Comparison of ENCODE assay signal across 13 cellular contexts in genomic region chr5:53019320-53019719, GRCh38. TPM values are rescaled to one million over a fixed set of nuclear protein-coding genes. Genes with fewer than 3 reads are reported as not detected.
A peak's percentile ranks its signal among the peaks of the same experiment; 100 is the strongest.
DNase-seq lines count a peak whose midpoint lies in the region; ATAC-seq and TF ChIP-seq lines count a peak whose summit lies in the region.
"Had no signal": no experiment of that assay in that cellular context is flagged by ENCODE, and none has a peak within 500 bp of the region (broad histone marks: within the 10 kb centered on the region; RNA-seq: fewer than 3 reads in every experiment).

No MANE protein-coding gene starts in this region.

- WGBS in esophagus muscularis mucosa, result 67% methylated on average over 4 of the region's 4 CpGs

- no peak for TF ChIP-seq EP300 in esophagus muscularis mucosa (IDR thresholded peaks at IDR 0.05)

- ATAC-seq in HG02571 (IDR thresholded peaks at IDR 0.05; ENCODE audit: unreplicated experiment), result no peak
- ATAC-seq: activated CD8-positive, alpha-beta T cell treated with anti-CD3 and anti-CD28 coated beads, Interleukin-2, amount 10 ng/mL, durations not matched to agents 7 days and 5 days had no signal

- no peaks in the 10 kb centered on the region for H3K4me1 Mint-ChIP-seq in MCF 10A (ENCODE audit: insufficient read depth, unreplicated experiment)
- no peaks in the 10 kb centered on the region for H3K4me1 Mint-ChIP-seq in chondrocyte (ENCODE audit: low read depth)

- H3K36me3 ChIP-seq in breast epithelium, result no peaks in the 10 kb centered on the region
- no peaks in the 10 kb centered on the region for H3K36me3 ChIP-seq in esophagus muscularis mucosa

- no TSS peak for BruUV-seq in MCF 10A (replicated peaks; lab: Mats Ljungman, UMichigan)

- H3K4me3 Mint-ChIP-seq in MCF 10A (ENCODE audit: unreplicated experiment) (no peak overlapping the region), chondrocyte (ENCODE audit: unreplicated experiment) (no peak overlapping the region)
- H3K4me3 Mint-ChIP-seq: activated CD8-positive, alpha-beta T cell treated with anti-CD3 and anti-CD28 coated beads, Interleukin-2, amount 10 ng/mL, durations not matched to agents 7 days and 5 days; activated naive CD4-positive, alpha-beta T cell treated with anti-CD3 and anti-CD28 coated beads, Interleukin-2, amount 50 U/mL, for 24 hours; T-helper 1 cell treated with Interleukin-12 subunit alpha and Interleukin-12 subunit beta and Interleukin-4 antibody, amounts not matched to agents 30 μg/mL and 1 μg/mL, for 36 hours had no signal

- TF ChIP-seq CTCF in MCF 10A (IDR thresholded peaks at IDR 0.05; ENCODE audit: unreplicated experiment) (no peak), breast epithelium (IDR thresholded peaks at IDR 0.05) (no peak), esophagus muscularis mucosa (IDR thresholded peaks at IDR 0.05) (no peak), chondrocyte (IDR thresholded peaks at IDR 0.05) (no peak)

- CTCF ChIA-PET in MCF 10A (lab: Yijun Ruan, JAX), result no interaction called here

- no peaks in the 10 kb centered on the region for H3K9me3 ChIP-seq in breast epithelium
- H3K9me3 ChIP-seq in esophagus muscularis mucosa, result no peaks in the 10 kb centered on the region

- POLR2A ChIA-PET in MCF 10A (lab: Yijun Ruan, JAX), result no interaction called here

- H3K36me3 Mint-ChIP-seq in MCF 10A (ENCODE audit: insufficient read depth, unreplicated experiment) (peaks cover 5% of the 10 kb centered on the region), chondrocyte (ENCODE audit: low read depth) (no peaks in the 10 kb centered on the region)
- H3K36me3 Mint-ChIP-seq: activated naive CD4-positive, alpha-beta T cell treated with anti-CD3 and anti-CD28 coated beads, Interleukin-2, amount 50 U/mL, for 24 hours had no signal

- H3K9me3 Mint-ChIP-seq in MCF 10A (ENCODE audit: unreplicated experiment) (no peaks in the 10 kb centered on the region), chondrocyte (ENCODE audit: low read depth) (no peaks in the 10 kb centered on the region)
- H3K9me3 Mint-ChIP-seq: activated naive CD4-positive, alpha-beta T cell treated with anti-CD3 and anti-CD28 coated beads, Interleukin-2, amount 50 U/mL, for 24 hours had no signal

- H3K4me1 ChIP-seq in breast epithelium (no peaks in the 10 kb centered on the region), esophagus muscularis mucosa (peaks cover 0 to 11% (median 9%) of the 10 kb centered on the region in 4 donors)

- H3K27me3 ChIP-seq in breast epithelium (no peaks in the 10 kb centered on the region), esophagus muscularis mucosa (no peaks in the 10 kb centered on the region)

- no peak overlapping the region for H3K27ac Mint-ChIP-seq in MCF 10A (ENCODE audit: low read depth, unreplicated experiment)
- no peak overlapping the region for H3K27ac Mint-ChIP-seq in chondrocyte (ENCODE audit: unreplicated experiment)
- H3K27ac Mint-ChIP-seq: activated CD8-positive, alpha-beta T cell treated with anti-CD3 and anti-CD28 coated beads, Interleukin-2, amount 10 ng/mL, durations not matched to agents 7 days and 5 days; activated naive CD4-positive, alpha-beta T cell treated with anti-CD3 and anti-CD28 coated beads, Interleukin-2, amount 50 U/mL, for 24 hours; T-helper 1 cell treated with Interleukin-12 subunit alpha and Interleukin-12 subunit beta and Interleukin-4 antibody, amounts not matched to agents 30 μg/mL and 1 μg/mL, for 36 hours had no signal

- TF ChIP-seq POLR2A in breast epithelium (IDR thresholded peaks at IDR 0.05) (no peak), esophagus muscularis mucosa (IDR thresholded peaks at IDR 0.05; ENCODE audit: low read depth) (no peak)

- no peak overlapping the region for H3K4me3 ChIP-seq in breast epithelium
- H3K4me3 ChIP-seq in esophagus muscularis mucosa, result no peak overlapping the region

- no peaks in the 10 kb centered on the region for H3K27me3 Mint-ChIP-seq in MCF 10A (ENCODE audit: insufficient read depth, unreplicated experiment)
- no peaks in the 10 kb centered on the region for H3K27me3 Mint-ChIP-seq in chondrocyte (ENCODE audit: low read depth)

- H3K27ac ChIP-seq in breast epithelium, result no peak overlapping the region
- H3K27ac ChIP-seq in esophagus muscularis mucosa (replicated peaks in 1 of 4), result no peak overlapping the region
- H3K27ac ChIP-seq: HL-60 had no signal

- peak; percentile 65 for DNase-seq in MCF 10A (ENCODE audit: unreplicated experiment)
- no peak for DNase-seq in breast epithelium (ENCODE audit: low spot score in 2 of 2)
- DNase-seq in SW 1271 (lab: John Stamatoyannopoulos, UW), result peak; percentile 42 to 81
- peak; percentile 41 for DNase-seq in fibroblast of peridontal ligament (ENCODE audit: extremely low read depth)
- DNase-seq in epidermal melanocyte (ENCODE audit: insufficient read length, low spot score), result no peak
- DNase-seq in esophagus muscularis mucosa (ENCODE audit: extremely low spot score), result no peak
- no peak for DNase-seq in chondrocyte (ENCODE audit: low spot score)
- DNase-seq: activated CD8-positive, alpha-beta T cell treated with anti-CD3 and anti-CD28 coated beads, Interleukin-2, amount 10 ng/mL, durations not matched to agents 7 days and 5 days; NCI-H146 had no signal

- intact Hi-C loops in MCF 10A (cut with micrococcal nuclease) (no loop called here), breast epithelium (cut with DNase I; ENCODE audit: low total_unique reads) (loop anchor here (2.0 kb wide), 1 partner anchor 27 kb away; no protein-coding TSS in a partner anchor), esophagus muscularis mucosa (cut with DNase I) (no loop called here)

RNA-seq across cellular contexts. Expression of gene ITGA2, which starts 30.2 kb away (rescaled TPM):
- total RNA-seq in MCF 10A (2022) (14.1 and 16.8 TPM in 2 replicates), breast epithelium (10 to 100 TPM in 2 of 3 donors, under 1 TPM in 1; 0.80 to 33.7 (median 11.8) TPM), esophagus muscularis mucosa (1 to 10 TPM; 5.0 to 9.6 (median 7.8) TPM), chondrocyte (0.79 to 1.6 TPM (median 1.0 TPM) in 3 replicates)

Comparison
In these comparisons a context has a peak if more than half of its experiments do, and no peak if none do; other contexts are left out.
1. DNase-seq: peak in MCF 10A (single experiment), SW 1271 (2 of 2) and fibroblast of peridontal ligament (single experiment); none in breast epithelium (0 of 2), epidermal melanocyte (single experiment), esophagus muscularis mucosa (single experiment) and chondrocyte (single experiment).